11 cellular contexts compared by ENCODE assay signal in the genomic region with DNA sequence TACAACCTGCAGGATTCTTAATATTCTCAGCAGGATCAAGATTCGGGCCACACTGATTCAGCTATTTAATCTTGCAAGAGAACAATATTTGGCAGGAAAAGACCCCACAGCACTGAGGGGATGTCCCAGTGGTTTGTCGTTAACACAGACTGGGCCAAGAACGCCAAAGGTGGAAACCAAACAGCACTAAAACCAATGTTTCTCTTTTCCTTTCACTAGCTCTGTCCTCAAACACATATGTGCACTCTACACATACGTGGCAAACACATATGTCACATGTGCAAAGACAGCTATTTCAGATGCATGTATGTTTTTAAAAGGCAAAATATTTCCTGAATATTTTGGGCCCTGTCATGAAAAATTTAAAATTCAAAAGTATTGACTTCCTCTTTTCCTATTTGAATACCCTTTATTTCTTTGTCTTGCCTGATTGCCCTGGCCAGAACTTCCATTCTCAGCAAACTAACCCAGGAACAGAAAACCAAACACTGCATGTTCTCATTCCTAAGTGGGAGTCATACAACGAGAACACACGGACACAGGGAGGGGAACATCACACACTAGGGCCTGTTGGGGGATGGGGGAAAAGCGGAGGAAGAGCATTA. TPM values are rescaled to one million over a fixed set of nuclear protein-coding genes. Genes with fewer than 3 reads are reported as not detected.
DNase-seq lines count a peak whose midpoint lies in the region; ATAC-seq lines count a peak whose summit lies in the region.
"Had no signal": no experiment of that assay in that cellular context is flagged by ENCODE, and none has a peak within 500 bp of the region (broad histone marks: within the 10 kb centered on the region; RNA-seq: fewer than 3 reads in every experiment).

No MANE protein-coding gene starts in this region.

- H3K4me1 Mint-ChIP-seq in activated CD8-positive, alpha-beta memory T cell treated with anti-CD3 and anti-CD28 coated beads, Interleukin-2, amount 10 ng/mL, durations not matched to agents 7 days and 5 days, result no peaks in the 10 kb centered on the region

- no peak for DNase-seq in activated CD8-positive, alpha-beta memory T cell treated with anti-CD3 and anti-CD28 coated beads, Interleukin-2, amount 10 ng/mL, durations not matched to agents 7 days and 5 days
- DNase-seq in cardiac septum (ENCODE audit: low spot score), result no peak
- DNase-seq in KG1 (lab: John Stamatoyannopoulos, UW), result no peak
- DNase-seq in NCI-H1694 (lab: John Stamatoyannopoulos, UW), result no peak
- DNase-seq: activated CD4-positive, CD25-positive, alpha-beta regulatory T cell; activated naive CD4-positive, alpha-beta T cell treated with anti-CD3 and anti-CD28 coated beads for 36 hours; stimulated activated naive CD8-positive, alpha-beta T cell treated with anti-CD3 and anti-CD28 coated beads, Interleukin-15, Interleukin-2, amounts not matched to agents 100 U/mL and 50 U/mL, for 24 hours had no signal

- no peaks in the 10 kb centered on the region for H3K27me3 Mint-ChIP-seq in activated CD8-positive, alpha-beta memory T cell treated with anti-CD3 and anti-CD28 coated beads, Interleukin-2, amount 10 ng/mL, durations not matched to agents 7 days and 5 days

- no peak overlapping the region for H3K4me3 Mint-ChIP-seq in activated CD8-positive, alpha-beta memory T cell treated with anti-CD3 and anti-CD28 coated beads, Interleukin-2, amount 10 ng/mL, durations not matched to agents 7 days and 5 days
- H3K4me3 Mint-ChIP-seq: activated naive CD4-positive, alpha-beta T cell treated with anti-CD3 and anti-CD28 coated beads for 36 hours had no signal

- CTCF ChIA-PET in activated CD8-positive, alpha-beta memory T cell treated with anti-CD3 and anti-CD28 coated beads, Interleukin-2, amount 10 ng/mL, durations not matched to agents 7 days and 5 days (lab: Charles Lee), result no interaction called here

- no peaks in the 10 kb centered on the region for H3K9me3 Mint-ChIP-seq in activated CD8-positive, alpha-beta memory T cell treated with anti-CD3 and anti-CD28 coated beads, Interleukin-2, amount 10 ng/mL, durations not matched to agents 7 days and 5 days (ENCODE audit: low read depth)
- H3K9me3 Mint-ChIP-seq: activated naive CD4-positive, alpha-beta T cell treated with anti-CD3 and anti-CD28 coated beads for 36 hours had no signal

- intact Hi-C loops in cardiac septum (cut with DNase I), result no loop called here

- peak; percentile 73 for ATAC-seq in GM19324 (IDR thresholded peaks at IDR 0.05; ENCODE audit: low FRiP score, unreplicated experiment)
- ATAC-seq in HG02763 (IDR thresholded peaks at IDR 0.05; ENCODE audit: unreplicated experiment), result peak; percentile 78
- ATAC-seq in HG03558 (IDR thresholded peaks at IDR 0.05; ENCODE audit: extremely low read depth, unreplicated experiment), result peak; percentile 85
- ATAC-seq in activated CD8-positive, alpha-beta memory T cell treated with anti-CD3 and anti-CD28 coated beads, Interleukin-2, amount 10 ng/mL, durations not matched to agents 7 days and 5 days, result no peak
- ATAC-seq: Right ventricle myocardium inferior; stimulated activated naive CD8-positive, alpha-beta T cell treated with anti-CD3 and anti-CD28 coated beads, Interleukin-15, Interleukin-2, amounts not matched to agents 100 U/mL and 50 U/mL, for 24 hours had no signal

- H3K36me3 Mint-ChIP-seq in activated CD8-positive, alpha-beta memory T cell treated with anti-CD3 and anti-CD28 coated beads, Interleukin-2, amount 10 ng/mL, durations not matched to agents 7 days and 5 days, result no peaks in the 10 kb centered on the region

- H3K27ac Mint-ChIP-seq in activated CD8-positive, alpha-beta memory T cell treated with anti-CD3 and anti-CD28 coated beads, Interleukin-2, amount 10 ng/mL, durations not matched to agents 7 days and 5 days, result no peak overlapping the region
- H3K27ac Mint-ChIP-seq: activated naive CD4-positive, alpha-beta T cell treated with anti-CD3 and anti-CD28 coated beads for 36 hours had no signal

RNA-seq across cellular contexts. Expression of a gene that starts 51.7 kb away (rescaled TPM):
- total RNA-seq in activated CD8-positive, alpha-beta memory T cell treated with anti-CD3 and anti-CD28 coated beads, Interleukin-2, amount 10 ng/mL, durations not matched to agents 7 days and 5 days, result under 1 TPM in 1 of 2 experiments, not detected in 1; 0.23 TPM
- total RNA-seq in cardiac septum, result 597 TPM

Comparison
In these comparisons a context has a peak if more than half of its experiments do, and no peak if none do; other contexts are left out.
1. RNA of a gene that starts 51.7 kb away (total RNA-seq): 597 TPM in cardiac septum (single experiment); 0.23 TPM in activated CD8-positive, alpha-beta memory T cell treated with anti-CD3 and anti-CD28 coated beads, Interleukin-2, amount 10 ng/mL, durations not matched to agents 7 days and 5 days; every median in the first group is over 100 times any median in the second.